8 cellular contexts compared by ENCODE assay signal in the genomic region with DNA sequence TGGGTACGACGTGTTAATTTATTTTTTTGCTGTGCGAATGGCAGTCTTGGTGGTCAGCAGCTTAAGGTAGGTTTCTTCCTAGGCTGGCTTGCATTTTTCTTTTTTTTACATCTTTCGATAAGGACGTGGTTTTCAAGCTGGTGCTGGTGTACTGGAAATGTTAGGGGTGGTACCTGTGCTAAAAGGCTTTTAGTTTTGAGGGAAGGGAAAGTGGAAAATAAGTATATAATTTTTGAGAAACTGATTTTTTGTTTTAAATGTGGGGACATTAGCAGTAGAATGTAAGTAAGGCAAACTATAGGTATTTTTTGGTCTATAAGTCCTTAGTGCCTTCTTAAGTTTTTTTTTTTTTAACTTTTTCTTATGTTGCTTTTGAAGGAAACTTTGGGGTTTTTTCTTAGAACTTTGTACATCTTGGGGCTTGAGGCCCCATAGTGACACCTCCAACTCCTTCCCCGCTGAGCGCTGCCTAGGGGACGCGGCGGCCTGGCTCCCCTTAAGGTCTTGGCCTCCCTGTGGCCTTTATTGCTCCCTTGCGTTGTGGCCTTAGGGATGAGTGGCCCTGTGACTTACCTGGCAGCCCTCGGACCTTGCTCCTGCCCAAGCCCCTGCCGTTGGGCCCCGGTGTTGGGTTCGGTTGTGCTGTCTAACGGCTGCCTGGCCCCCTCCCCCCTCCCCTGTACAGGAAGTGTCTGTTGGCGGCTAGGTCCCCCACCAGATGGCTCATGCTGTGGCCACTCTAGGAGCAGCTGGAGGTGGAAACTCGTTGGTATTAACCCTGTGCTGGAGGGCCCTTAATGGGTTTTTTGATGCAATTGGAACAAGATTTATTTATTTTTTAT.
DNase-seq lines count a peak whose midpoint lies in the region; ATAC-seq and TF ChIP-seq lines count a peak whose summit lies in the region.

No MANE protein-coding gene starts in this region.

- peak overlapping the region; percentile 61 to 95 (median 88) for H3K27ac ChIP-seq in heart right ventricle

- H3K36me3 ChIP-seq in adipocyte (ENCODE audit: control insufficient read depth, insufficient read depth, low read length, severe bottlenecking) (peaks cover 9% of the 10 kb centered on the region), heart right ventricle (peaks cover 0 to 17% (median 7%) of the 10 kb centered on the region in 9 donors)

- ATAC-seq in HG02610 (IDR thresholded peaks at IDR 0.05; ENCODE audit: unreplicated experiment) (peak; percentile 92), heart right ventricle (peak; percentile 93 to 98 (median 97))

- TF ChIP-seq CTCF in heart right ventricle (IDR thresholded peaks at IDR 0.05) (peak in 6 of 9 donors; percentile 7 to 43 (median 22)), type B pancreatic cell (conservative IDR thresholded peaks at IDR 0.05) (peak; percentile 30)

- no peaks in the 10 kb centered on the region for H3K9me3 Mint-ChIP-seq in type B pancreatic cell

- H3K9ac ChIP-seq in adipocyte (ENCODE audit: low read length): peak overlapping the region; percentile 99

- H3K36me3 Mint-ChIP-seq in type B pancreatic cell: no peaks in the 10 kb centered on the region

- peak overlapping the region; percentile 91 for H3K27ac Mint-ChIP-seq in type B pancreatic cell

- H3K4me3 Mint-ChIP-seq in type B pancreatic cell: peak overlapping the region; percentile 95

- H3K27me3 ChIP-seq in adipocyte (replicated peaks; ENCODE audit: control insufficient read depth, insufficient read depth, low read length) (no peaks in the 10 kb centered on the region), heart right ventricle (no peaks in the 10 kb centered on the region)

- DNase-seq in ELR (ENCODE audit: low read depth) (peak; percentile 96), NCI-H1436 treated with DMSO at 0.1 percent for 48 hours (lab: John Stamatoyannopoulos, UW) (peak; percentile 31), SW480 (ENCODE audit: low spot score) (peak; percentile 89), adipocyte (ENCODE audit: low read depth) (peak; percentile 94), heart right ventricle (peak; percentile 72 to 89), pons (ENCODE audit: low spot score) (peak; percentile 80), type B pancreatic cell (ENCODE audit: extremely low spot score, unreplicated experiment) (peak; percentile 75)

- peaks cover 10% of the 10 kb centered on the region for H3K4me1 ChIP-seq in adipocyte (ENCODE audit: control insufficient read depth, insufficient read depth, low read length)
- H3K4me1 ChIP-seq in heart right ventricle: peaks cover 0 to 33% (median 12%) of the 10 kb centered on the region in 9 donors

- no peaks in the 10 kb centered on the region for H3K27me3 Mint-ChIP-seq in type B pancreatic cell

- intact Hi-C loops in heart right ventricle (cut with DNase I): no loop called here

- H3K9me3 ChIP-seq in adipocyte (ENCODE audit: control insufficient read depth, low read length): no peaks in the 10 kb centered on the region
- peaks cover 0 to 9% (median 0%) of the 10 kb centered on the region in 11 donors for H3K9me3 ChIP-seq in heart right ventricle

- WGBS in heart right ventricle, 2 donors: 3 to 4% methylated on average over 18 of the region's 18 CpGs

- peak overlapping the region; percentile 96 for H3K4me3 ChIP-seq in adipocyte (ENCODE audit: low read length)
- peak overlapping the region; percentile 57 to 85 (median 76) for H3K4me3 ChIP-seq in heart right ventricle

- peaks cover 15% of the 10 kb centered on the region for H3K4me1 Mint-ChIP-seq in type B pancreatic cell (ENCODE audit: unreplicated experiment)

Comparison
In these comparisons a context has a peak if more than half of its experiments do, and no peak if none do; other contexts are left out.
1. Peak in every context shown above with its lines: DNase-seq, ATAC-seq, H3K4me3 ChIP-seq and H3K27ac ChIP-seq.
2. DNase-seq: peak in every context shown above with its lines; median percentile 96 in ELR; 94 in adipocyte; 89 in SW480; 80 in heart right ventricle; 80 in pons; 75 in type B pancreatic cell; 31 in NCI-H1436 treated with DMSO at 0.1 percent for 48 hours.